ENCODE assay signal across 8 cellular contexts in the genomic region with DNA sequence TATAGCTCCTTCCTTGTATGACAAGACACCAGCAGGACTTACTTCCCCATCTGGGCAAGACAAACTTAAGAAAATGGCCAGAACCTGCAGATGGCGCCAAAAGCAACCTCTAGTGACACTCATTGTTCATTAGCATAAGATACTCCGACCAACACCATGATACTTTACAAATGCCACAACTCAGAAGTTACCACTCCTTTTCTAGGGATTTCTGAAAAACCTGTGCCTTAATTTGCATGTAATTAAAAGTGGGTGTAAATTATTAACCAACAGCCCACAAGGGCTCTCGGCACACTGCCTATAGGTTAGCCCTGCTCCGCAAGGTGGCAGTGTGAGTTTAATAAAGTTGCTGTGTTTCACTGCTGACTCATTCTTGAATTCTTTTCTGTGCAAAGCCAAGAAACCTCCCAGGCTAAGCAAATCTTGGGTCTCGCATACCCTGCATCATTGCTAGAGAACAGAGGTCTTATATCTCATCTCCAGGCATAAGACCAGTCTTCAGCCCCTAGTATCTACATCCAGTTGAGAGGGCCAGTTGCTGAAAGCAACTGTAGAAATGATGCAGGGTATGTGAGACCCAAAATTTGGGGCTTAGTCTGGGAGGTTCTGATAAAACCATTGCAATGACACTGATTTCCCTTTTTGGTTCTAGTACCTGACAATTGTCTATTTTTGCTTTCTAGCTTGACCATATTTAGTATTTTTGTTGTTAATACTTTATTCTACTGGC.
DNase-seq lines count a peak whose midpoint lies in the region; ATAC-seq lines count a peak whose summit lies in the region.

No MANE protein-coding gene starts in this region.

- H3K4me1 ChIP-seq in adipocyte (ENCODE audit: control insufficient read depth, insufficient read depth, low read length) (no peaks in the 10 kb centered on the region), iPS-18a (ENCODE audit: control insufficient read depth, low read depth, low read length) (peaks cover 2% of the 10 kb centered on the region)

- H3K9ac ChIP-seq in adipocyte (ENCODE audit: low read length), result no peak overlapping the region
- no peak overlapping the region for H3K9ac ChIP-seq in iPS-18a (ENCODE audit: low read length)

- H3K27ac ChIP-seq in iPS-18a (ENCODE audit: low read length), result no peak overlapping the region

- peak; percentile 5 for DNase-seq in GM04504 (ENCODE audit: low read depth)
- DNase-seq in HUDEP-2 (lab: John Stamatoyannopoulos, UW; ENCODE audit: unreplicated experiment in 76 of 76), result peak in 61 of 76 experiments; percentile 1 to 71 (median 28)
- peak; percentile 65 for DNase-seq in SKM-1 (lab: John Stamatoyannopoulos, UW; ENCODE audit: unreplicated experiment)
- DNase-seq in adipocyte (ENCODE audit: low read depth), result peak; percentile 62
- peak; percentile 55 for DNase-seq in stimulated activated CD4-positive, alpha-beta T cell treated with anti-CD3 and anti-CD28 coated beads, Interleukin-2, amount 100 ng/mL, for 4 hours (ENCODE audit: low read depth)
- no peak for DNase-seq in HuH-7.5 (ENCODE audit: low spot score)

- H3K27me3 ChIP-seq in adipocyte (replicated peaks; ENCODE audit: control insufficient read depth, insufficient read depth, low read length), result no peaks in the 10 kb centered on the region
- H3K27me3 ChIP-seq in iPS-18a (ENCODE audit: control insufficient read depth, insufficient read depth, low read length), result no peaks in the 10 kb centered on the region

- no peaks in the 10 kb centered on the region for H3K36me3 ChIP-seq in adipocyte (ENCODE audit: control insufficient read depth, insufficient read depth, low read length, severe bottlenecking)
- H3K36me3 ChIP-seq in iPS-18a (ENCODE audit: control insufficient read depth, low read depth, low read length), result no peaks in the 10 kb centered on the region

- H3K9me3 ChIP-seq in adipocyte (ENCODE audit: control insufficient read depth, low read length) (no peaks in the 10 kb centered on the region), iPS-18a (ENCODE audit: control insufficient read depth, low read depth, low read length) (no peaks in the 10 kb centered on the region)

- ATAC-seq in GM21576 (IDR thresholded peaks at IDR 0.05; ENCODE audit: unreplicated experiment), result peak; percentile 94

- H3K4me3 ChIP-seq in adipocyte (ENCODE audit: low read length), result no peak overlapping the region
- H3K4me3 ChIP-seq in iPS-18a (ENCODE audit: low read length), result peak overlapping the region; percentile 18
